In genomic region chr3:185823280-185824044, GRCh38 we compare ENCODE assay signal across 1 cellular context.
TF ChIP-seq lines count a peak whose summit lies in the region.

No MANE protein-coding gene starts in this region.

TF ChIP-seq in HEK293, 187 proteins besides CTCF, POLR2A, EP300 and RAD21 (continued from another document and continues in another):
- TF ChIP-seq ZSCAN5A (tag by site-specific recombination; IDR thresholded peaks at IDR 0.05) (no peak), ZNF16 (tag by site-specific recombination; IDR thresholded peaks at IDR 0.05; ENCODE audit: low read depth) (no peak), ZNF174 (tag by site-specific recombination; IDR thresholded peaks at IDR 0.05) (no peak), YY1 (tag by site-specific recombination; IDR thresholded peaks at IDR 0.05) (no peak), ZSCAN30 (tag by site-specific recombination; IDR thresholded peaks at IDR 0.05) (peak; percentile 9; the same call in 1 of the 2 replicates), SP2 (tag by site-specific recombination; IDR thresholded peaks at IDR 0.05) (no peak), ZNF391 (tag by site-specific recombination; IDR thresholded peaks at IDR 0.05; ENCODE audit: borderline replicate concordance, low read depth) (no peak), ZBTB1 (tag by site-specific recombination; IDR thresholded peaks at IDR 0.05) (no peak), ZNF26 (tag by site-specific recombination; IDR thresholded peaks at IDR 0.05) (no peak), PATZ1 (tag by site-specific recombination; IDR thresholded peaks at IDR 0.05) (peak; percentile 88), ZNF2 (tag by site-specific recombination; IDR thresholded peaks at IDR 0.05) (no peak), GFI1B (tag by site-specific recombination; IDR thresholded peaks at IDR 0.05) (no peak), ZNF280C (tag by site-specific recombination; IDR thresholded peaks at IDR 0.05) (no peak), SP7 (tag by site-specific recombination; IDR thresholded peaks at IDR 0.05) (peak; percentile 57; the same call in 1 of the 2 replicates), ZNF112 (tag by site-specific recombination; IDR thresholded peaks at IDR 0.05) (no peak), PRDM2 (tag by site-specific recombination; IDR thresholded peaks at IDR 0.05; ENCODE audit: borderline replicate concordance) (no peak), ZBTB20 (tag by site-specific recombination; IDR thresholded peaks at IDR 0.05) (peak; percentile 83), ZBTB26 (tag by site-specific recombination; optimal IDR thresholded peaks at IDR 0.05) (peak; percentile 68), ZNF658 (tag by site-specific recombination; IDR thresholded peaks at IDR 0.05) (no peak), ZNF292 (tag by site-specific recombination; IDR thresholded peaks at IDR 0.05; ENCODE audit: borderline replicate concordance, low read depth) (no peak), ZNF776 (tag by site-specific recombination; IDR thresholded peaks at IDR 0.05; ENCODE audit: borderline replicate concordance) (no peak), ZNF426 (tag by site-specific recombination; IDR thresholded peaks at IDR 0.05) (no peak), ZNF600 (tag by site-specific recombination; IDR thresholded peaks at IDR 0.05) (no peak), ZNF148 (tag by site-specific recombination; IDR thresholded peaks at IDR 0.05; ENCODE audit: borderline replicate concordance) (no peak), ZNF404 (tag by site-specific recombination; IDR thresholded peaks at IDR 0.05) (no peak), ZNF837 (tag by site-specific recombination; IDR thresholded peaks at IDR 0.05) (no peak), KLF1 (tag by site-specific recombination; IDR thresholded peaks at IDR 0.05) (no peak), ZNF133 (tag by site-specific recombination; IDR thresholded peaks at IDR 0.05) (no peak), ZNF548 (tag by site-specific recombination; IDR thresholded peaks at IDR 0.05) (no peak), ZFHX2 (tag by site-specific recombination; conservative IDR thresholded peaks at IDR 0.05) (peak; percentile 65), ZNF324 (tag by site-specific recombination; IDR thresholded peaks at IDR 0.05) (no peak), ZFP37 (tag by site-specific recombination; IDR thresholded peaks at IDR 0.05) (peak; percentile 21; the same call in 1 of the 2 replicates), ZNF302 (tag by site-specific recombination; IDR thresholded peaks at IDR 0.05; ENCODE audit: low read depth) (no peak), ZNF777 (tag by site-specific recombination; IDR thresholded peaks at IDR 0.05; ENCODE audit: borderline replicate concordance) (no peak), ZBTB8A (tag by site-specific recombination; IDR thresholded peaks at IDR 0.05) (peak; percentile 75), ZNF341 (tag by site-specific recombination; IDR thresholded peaks at IDR 0.05; ENCODE audit: low read depth) (no peak), ZNF433 (tag by site-specific recombination; IDR thresholded peaks at IDR 0.05; ENCODE audit: low read depth) (no peak), ATF2 (tag by site-specific recombination; IDR thresholded peaks at IDR 0.05; ENCODE audit: low read depth) (no peak)
- TF ChIP-seq, protein P1, sequence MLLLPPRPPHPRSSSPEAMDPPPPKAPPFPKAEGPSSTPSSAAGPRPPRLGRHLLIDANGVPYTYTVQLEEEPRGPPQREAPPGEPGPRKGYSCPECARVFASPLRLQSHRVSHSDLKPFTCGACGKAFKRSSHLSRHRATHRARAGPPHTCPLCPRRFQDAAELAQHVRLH (tag by site-specific recombination; IDR thresholded peaks at IDR 0.05): no peak
- TF ChIP-seq, protein P2, sequence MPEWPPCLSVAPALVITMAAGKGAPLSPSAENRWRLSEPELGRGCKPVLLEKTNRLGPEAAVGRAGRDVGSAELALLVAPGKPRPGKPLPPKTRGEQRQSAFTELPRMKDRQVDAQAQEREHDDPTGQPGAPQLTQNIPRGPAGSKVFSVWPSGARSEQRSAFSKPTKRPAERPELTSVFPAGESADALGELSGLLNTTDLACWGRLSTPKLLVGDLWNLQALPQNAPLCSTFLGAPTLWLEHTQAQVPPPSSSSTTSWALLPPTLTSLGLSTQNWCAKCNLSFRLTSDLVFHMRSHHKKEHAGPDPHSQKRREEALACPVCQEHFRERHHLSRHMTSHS (tag by site-specific recombination; IDR thresholded peaks at IDR 0.05): no peak
- TF ChIP-seq, protein P3, sequence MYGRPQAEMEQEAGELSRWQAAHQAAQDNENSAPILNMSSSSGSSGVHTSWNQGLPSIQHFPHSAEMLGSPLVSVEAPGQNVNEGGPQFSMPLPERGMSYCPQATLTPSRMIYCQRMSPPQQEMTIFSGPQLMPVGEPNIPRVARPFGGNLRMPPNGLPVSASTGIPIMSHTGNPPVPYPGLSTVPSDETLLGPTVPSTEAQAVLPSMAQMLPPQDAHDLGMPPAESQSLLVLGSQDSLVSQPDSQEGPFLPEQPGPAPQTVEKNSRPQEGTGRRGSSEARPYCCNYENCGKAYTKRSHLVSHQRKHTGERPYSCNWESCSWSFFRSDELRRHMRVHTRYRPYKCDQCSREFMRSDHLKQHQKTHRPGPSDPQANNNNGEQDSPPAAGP (tag by site-specific recombination; IDR thresholded peaks at IDR 0.05): 0 out of 2 replicates have a peak, but pooled peaks have one; percentile 28
